ENCODE assay signal across 19 cellular contexts in genomic region chr2:231127936-231128335, GRCh38. TPM values are rescaled to one million over a fixed set of nuclear protein-coding genes. Genes with fewer than 3 reads are reported as not detected.
DNase-seq lines count a peak whose midpoint lies in the region; ATAC-seq, FAIRE-seq and TF ChIP-seq lines count a peak whose summit lies in the region.
"Had no signal": no experiment of that assay in that cellular context is flagged by ENCODE, and none has a peak within 500 bp of the region (broad histone marks: within the 10 kb centered on the region; RNA-seq: fewer than 3 reads in every experiment).

No MANE protein-coding gene starts in this region.

- no peak overlapping the region; the same call in 1 of the 2 replicates for H3K18ac ChIP-seq in IMR-90 (ENCODE audit: low read depth, low read length)

- dilution Hi-C loops in IMR-90 (cut with HindIII; ENCODE audit: low sequenced_read_pairs, unreplicated experiment) = no loop called here

- no peak overlapping the region for H3K4me3 Mint-ChIP-seq in astrocyte (ENCODE audit: unreplicated experiment)
- no peak overlapping the region for H3K4me3 Mint-ChIP-seq in nephron

- no peak overlapping the region for H2BK15ac ChIP-seq in IMR-90 (ENCODE audit: low read depth, low read length)

- H4K5ac ChIP-seq in IMR-90 (ENCODE audit: low read depth, low read length) = no peak overlapping the region

- H3K79me1 ChIP-seq in IMR-90 (ENCODE audit: low read depth in 1 of 2, low read length in 2 of 2) = peaks cover 12 to 49% of the 10 kb centered on the region in 2 experiments; a peak in 3 of 4 replicates

- H3K9me3 Mint-ChIP-seq in astrocyte (ENCODE audit: unreplicated experiment) = no peaks in the 10 kb centered on the region
- H3K9me3 Mint-ChIP-seq in nephron = no peaks in the 10 kb centered on the region

- H3K4ac ChIP-seq in IMR-90 (ENCODE audit: low read depth, low read length) = no peak overlapping the region

- H3K56ac ChIP-seq in IMR-90 (ENCODE audit: extremely low read depth, insufficient read depth, low read length) = no peak overlapping the region

- FAIRE-seq in D721Med (lab: Jason Lieb, UNC) (peak; percentile 25), astrocyte (lab: Jason Lieb, UNC) (peak; percentile 64)
- FAIRE-seq: HepG2 had no signal

- H3K4me2 ChIP-seq in IMR-90 (ENCODE audit: low read depth, low read length) (no peak overlapping the region), astrocyte (ENCODE audit: low read length) (no peak overlapping the region)

- no peak overlapping the region for H3K23ac ChIP-seq in IMR-90 (ENCODE audit: low read depth, low read length)

- no peak for TF ChIP-seq POLR2A in IMR-90 (IDR thresholded peaks at IDR 0.05; ENCODE audit: low read depth, low read length)

- no peaks in the 10 kb centered on the region for H3K27me3 ChIP-seq in IMR-90 (ENCODE audit: control insufficient read depth, insufficient read depth, low read length)
- H3K27me3 ChIP-seq in astrocyte (ENCODE audit: insufficient read depth, low read length) = no peaks in the 10 kb centered on the region
- H3K27me3 ChIP-seq: SJSA1 had no signal

- H3K27me3 Mint-ChIP-seq in astrocyte (ENCODE audit: low read depth, unreplicated experiment) = no peaks in the 10 kb centered on the region
- no peaks in the 10 kb centered on the region for H3K27me3 Mint-ChIP-seq in nephron (ENCODE audit: low read depth)

- H2BK20ac ChIP-seq in IMR-90 (ENCODE audit: low read depth, low read length) = no peak overlapping the region

- no peak for DNase-seq in D721Med (ENCODE audit: insufficient read length, low spot score)
- no peak for DNase-seq in IMR-90
- no peak for DNase-seq in astrocyte (ENCODE audit: low read depth)
- DNase-seq in COLO668 (lab: John Stamatoyannopoulos, UW; ENCODE audit: unreplicated experiment) = no peak
- DNase-seq in NCI-H1092 (lab: John Stamatoyannopoulos, UW) = no peak
- no peak for DNase-seq in NCI-H1048 (lab: John Stamatoyannopoulos, UW)
- DNase-seq: C1 segment of cervical spinal cord, DMS 273 treated with DMSO at 0.1 percent for 48 hours, DND-41, NCI-H1436, NCI-H1930, NCI-H345, NCI-H524 treated with DMSO at 0.1 percent for 48 hours had no signal

- H3K4me3 ChIP-seq in IMR-90 (ENCODE audit: insufficient read depth, low read depth, low read length) (no peak overlapping the region), astrocyte (ENCODE audit: insufficient read depth, low read depth, low read length) (no peak overlapping the region)
- H3K4me3 ChIP-seq: HAP-1, SJSA1 had no signal

- H3K9me3 ChIP-seq in IMR-90 (ENCODE audit: control insufficient read depth, insufficient read depth, low read length) (no peaks in the 10 kb centered on the region), astrocyte (ENCODE audit: insufficient read depth, low read depth, low read length) (no peaks in the 10 kb centered on the region)
- H3K9me3 ChIP-seq: HAP-1, SJSA1 had no signal

- TF ChIP-seq CTCF in D721Med (IDR thresholded peaks at IDR 0.05; ENCODE audit: insufficient read depth, missing control alignments) (no peak), IMR-90 (conservative IDR thresholded peaks at IDR 0.05; ENCODE audit: low read depth, low read length) (no peak), astrocyte (IDR thresholded peaks at IDR 0.05; ENCODE audit: insufficient read depth, low read depth, low read length) (no peak), nephron (IDR thresholded peaks at IDR 0.05; ENCODE audit: unreplicated experiment in 3 of 3) (no peak)

- H3K14ac ChIP-seq in IMR-90 (replicated peaks; ENCODE audit: low read depth, low read length) = no peak overlapping the region

- CTCF ChIA-PET in IMR-90 (lab: Yijun Ruan, JAX) = no interaction called here

- WGBS in IMR-90 (ENCODE audit: extremely low coverage in 2 of 2, insufficient read length in 1 of 2), 2 experiments = no CpG with 5 or more reads among the region's 1 CpG

- no TSS peak for BruUV-seq in IMR-90 (replicated peaks; lab: Mats Ljungman, UMichigan)

- H3K9me1 ChIP-seq in IMR-90 (ENCODE audit: insufficient read depth, low read length) = peaks cover 4% of the 10 kb centered on the region

- intact Hi-C loops in IMR-90 (cut with micrococcal nuclease) = no loop called here

- H3K27ac Mint-ChIP-seq in astrocyte (ENCODE audit: unreplicated experiment) (no peak overlapping the region), nephron (peak overlapping the region; percentile 0 to 45 (median 7))

- H2AK5ac ChIP-seq in IMR-90 (ENCODE audit: low read depth, low read length) = no peak overlapping the region

- H3K36me3 ChIP-seq in IMR-90 (ENCODE audit: control insufficient read depth, insufficient read depth, low read length) = no peaks in the 10 kb centered on the region
- H3K36me3 ChIP-seq in astrocyte (ENCODE audit: insufficient read depth, low read length) = no peaks in the 10 kb centered on the region
- H3K36me3 ChIP-seq: HAP-1 had no signal

- no peak overlapping the region for H4K91ac ChIP-seq in IMR-90 (ENCODE audit: insufficient read depth, low read depth, low read length)

- no peak for TF ChIP-seq RAD21 in IMR-90 (IDR thresholded peaks at IDR 0.05; ENCODE audit: low read length)

- H3K4me1 ChIP-seq in IMR-90 (ENCODE audit: control insufficient read depth, insufficient read depth, low read length) (peaks cover 20% of the 10 kb centered on the region), astrocyte (ENCODE audit: insufficient read depth, low read length) (peaks cover 7% of the 10 kb centered on the region)

- H3K79me2 ChIP-seq in astrocyte (ENCODE audit: insufficient read depth, low read length) = peaks cover 8% of the 10 kb centered on the region

- no peak overlapping the region for H3K9ac ChIP-seq in IMR-90 (ENCODE audit: low read depth, low read length)
- no peak overlapping the region for H3K9ac ChIP-seq in astrocyte (ENCODE audit: low read length)

- POLR2A ChIA-PET in IMR-90 (lab: Charles Lee; ENCODE audit: unreplicated experiment) = no interaction called here

- peak overlapping the region; percentile 9 for H2BK5ac ChIP-seq in IMR-90 (ENCODE audit: low read depth, low read length, poor library complexity, severe bottlenecking)

- H2AFZ ChIP-seq in IMR-90 (replicated peaks; ENCODE audit: low read length, poor library complexity) = no peak overlapping the region
- no peak overlapping the region for H2AFZ ChIP-seq in astrocyte (ENCODE audit: low read depth, low read length)

- H3K27ac ChIP-seq in IMR-90 (ENCODE audit: insufficient read depth, low read length) (no peak overlapping the region; the same call in 1 of the 2 replicates), astrocyte (ENCODE audit: low read depth, low read length) (no peak overlapping the region)
- H3K27ac ChIP-seq: SJSA1 had no signal

- H2BK120ac ChIP-seq in IMR-90 (ENCODE audit: low read depth, low read length) = no peak overlapping the region; the same call in 1 of the 2 replicates

- in situ Hi-C loops in IMR-90 (cut with MboI; ENCODE audit: low sequenced_read_pairs) = no loop called here

- no peak for ATAC-seq in IMR-90 (ENCODE audit: low read depth)
- ATAC-seq in HG03460 (IDR thresholded peaks at IDR 0.05; ENCODE audit: unreplicated experiment) = no peak
- ATAC-seq: HepG2 had no signal

- no peak overlapping the region for H2AK9ac ChIP-seq in IMR-90 (replicated peaks; ENCODE audit: low read depth, low read length, poor library complexity)

- H4K8ac ChIP-seq in IMR-90 (ENCODE audit: low read depth in 2 of 2, low read length in 2 of 2) = peak overlapping the region in 1 of 2 experiments; percentile 84; a peak in 1 of 4 replicates

- H3K4me1 Mint-ChIP-seq in astrocyte (ENCODE audit: low read depth, unreplicated experiment) (peaks cover 39% of the 10 kb centered on the region), nephron (peaks cover 62% of the 10 kb centered on the region)

- no peaks in the 10 kb centered on the region for H4K20me1 ChIP-seq in IMR-90 (ENCODE audit: insufficient read depth, low read length)
- H4K20me1 ChIP-seq in astrocyte (ENCODE audit: insufficient read depth, low read length) = peaks cover 13% of the 10 kb centered on the region

- H3K36me3 Mint-ChIP-seq in astrocyte (ENCODE audit: low read depth, unreplicated experiment) (no peaks in the 10 kb centered on the region), nephron (ENCODE audit: low read depth) (no peaks in the 10 kb centered on the region)

TF ChIP-seq in IMR-90, 13 proteins besides CTCF, POLR2A, EP300 and RAD21 (continues in another document):
- TF ChIP-seq SMC3 (IDR thresholded peaks at IDR 0.05; ENCODE audit: low read depth, low read length) = no peak
- TF ChIP-seq RFX5 (IDR thresholded peaks at IDR 0.05; ENCODE audit: low read depth, low read length) = no peak
- no peak for TF ChIP-seq MAFK (IDR thresholded peaks at IDR 0.05; ENCODE audit: low read depth, low read length)
- TF ChIP-seq ELK1 (IDR thresholded peaks at IDR 0.05; ENCODE audit: borderline replicate concordance, low read depth, low read length) = no peak
- no peak for TF ChIP-seq FOS (IDR thresholded peaks at IDR 0.05; ENCODE audit: low read depth, low read length)
- no peak for TF ChIP-seq CEBPB (IDR thresholded peaks at IDR 0.05; ENCODE audit: low read depth, low read length)
- TF ChIP-seq CHD1 (IDR thresholded peaks at IDR 0.05; ENCODE audit: low read depth, low read length) = no peak
- TF ChIP-seq RCOR1 (IDR thresholded peaks at IDR 0.05; ENCODE audit: insufficient replicate concordance, low read length) = no peak
- TF ChIP-seq, protein P1, sequence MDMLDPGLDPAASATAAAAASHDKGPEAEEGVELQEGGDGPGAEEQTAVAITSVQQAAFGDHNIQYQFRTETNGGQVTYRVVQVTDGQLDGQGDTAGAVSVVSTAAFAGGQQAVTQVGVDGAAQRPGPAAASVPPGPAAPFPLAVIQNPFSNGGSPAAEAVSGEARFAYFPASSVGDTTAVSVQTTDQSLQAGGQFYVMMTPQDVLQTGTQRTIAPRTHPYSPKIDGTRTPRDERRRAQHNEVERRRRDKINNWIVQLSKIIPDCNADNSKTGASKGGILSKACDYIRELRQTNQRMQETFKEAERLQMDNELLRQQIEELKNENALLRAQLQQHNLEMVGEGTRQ (IDR thresholded peaks at IDR 0.05; ENCODE audit: low read depth, low read length) = no peak
- TF ChIP-seq MAZ (IDR thresholded peaks at IDR 0.05; ENCODE audit: borderline replicate concordance, low read depth, low read length) = no peak
- TF ChIP-seq NFE2L2 (IDR thresholded peaks at IDR 0.05; ENCODE audit: low read depth, low read length) = no peak

RNA-seq across cellular contexts. Expression of gene HTR2B, which starts 3.1 kb away (rescaled TPM):
- total RNA-seq in IMR-90 (2012; rRNA removed) = 0.56 and 0.72 TPM in 2 replicates
- 0.23 and 0.26 TPM in 2 replicates for polyA plus RNA-seq in IMR-90 (2012; rRNA removed)
- polyA plus RNA-seq in IMR-90 (2012; cell fraction: cytosol; rRNA removed) = 0.02 and 0.11 TPM in 2 replicates
- polyA plus RNA-seq in IMR-90 (2012; cell fraction: nucleus; rRNA removed; ENCODE audit: low replicate concordance) = 0.16 TPM in 1 of 2 replicates, not detected in the other
- total RNA-seq in astrocyte = 0.27 TPM in 1 of 2 replicates, not detected in the other
- total RNA-seq: HepG2, M059J had no signal
